Comparison of ENCODE assay signal across 8 cellular contexts in genomic region chr22:28478564-28478963, GRCh38.
"Had no signal": no experiment of that assay in that cellular context is flagged by ENCODE, and none has a peak within 500 bp of the region (broad histone marks: within the 10 kb centered on the region; RNA-seq: fewer than 3 reads in every experiment).

No MANE protein-coding gene starts in this region.

- DNase-seq: GDM1, GF-D8 had no signal

- ATAC-seq: GM12878 had no signal

- FAIRE-seq: G401.6, GM12878, GM12891, GM12892, GM18507, GM19239 had no signal

- H3K4me3 ChIP-seq: GM12878 had no signal
